Comparison of ENCODE assay signal across 9 cellular contexts in the genomic region with DNA sequence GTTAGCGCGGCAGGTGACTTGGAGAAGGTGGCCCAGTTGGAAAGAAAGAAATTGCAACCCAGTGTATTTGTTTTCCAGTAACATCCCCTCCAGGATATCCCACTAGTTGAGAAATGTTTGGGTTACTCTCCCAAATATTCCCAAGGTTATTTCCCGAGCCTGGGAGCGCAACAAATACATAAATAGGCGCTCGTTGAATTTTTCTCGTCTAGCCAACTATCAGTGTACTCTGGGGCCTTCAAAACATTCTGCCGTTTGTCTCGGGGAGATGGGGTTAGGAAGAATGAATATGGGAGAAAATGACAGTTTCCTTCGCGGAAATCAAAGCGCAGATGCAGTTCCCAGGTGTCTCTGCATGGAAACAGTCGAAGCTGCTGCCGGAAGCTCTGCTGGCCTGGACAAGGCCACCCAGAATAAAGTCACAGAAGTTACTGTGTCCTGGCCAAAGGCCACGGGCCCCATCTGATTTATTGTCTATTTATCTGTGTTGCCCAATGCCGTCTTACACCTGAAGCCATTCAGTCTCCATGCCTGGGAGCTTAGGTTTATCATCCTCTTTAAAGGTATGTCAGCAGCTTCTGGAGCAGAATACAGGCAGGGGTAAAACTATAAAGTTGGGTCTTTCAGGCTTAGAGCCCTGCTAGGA. TPM values are rescaled to one million over a fixed set of nuclear protein-coding genes. Genes with fewer than 3 reads are reported as not detected.
DNase-seq lines count a peak whose midpoint lies in the region; ATAC-seq and TF ChIP-seq lines count a peak whose summit lies in the region.
"Had no signal": no experiment of that assay in that cellular context is flagged by ENCODE, and none has a peak within 500 bp of the region (broad histone marks: within the 10 kb centered on the region; RNA-seq: fewer than 3 reads in every experiment).

No MANE protein-coding gene starts in this region.

- no peaks in the 10 kb centered on the region for H3K9me3 Mint-ChIP-seq in activated CD4-positive, alpha-beta T cell treated with anti-CD3 and anti-CD28 coated beads, Interleukin-2, amount 10 ng/mL, durations not matched to agents 7 days and 5 days

- POLR2A ChIA-PET in activated CD4-positive, alpha-beta T cell treated with anti-CD3 and anti-CD28 coated beads, Interleukin-2, amount 10 ng/mL, durations not matched to agents 7 days and 5 days (lab: Charles Lee), result no interaction called here

- no peak for DNase-seq in activated CD4-positive, alpha-beta T cell treated with anti-CD3 and anti-CD28 coated beads, Interleukin-2, amount 10 ng/mL, durations not matched to agents 7 days and 5 days
- no peak for DNase-seq in activated CD4-positive, alpha-beta T cell treated with anti-CD3 and anti-CD28 coated beads, Interleukin-2, amount 50 U/mL, for 1 hour
- DNase-seq in astrocyte of the cerebellum (ENCODE audit: low read depth), result no peak
- DNase-seq in left lobe of liver (ENCODE audit: low spot score), result peak; percentile 76
- peak; percentile 20 for DNase-seq in superior temporal gyrus (ENCODE audit: extremely low spot score)
- DNase-seq: activated CD4-positive, alpha-beta T cell treated with anti-CD3 and anti-CD28 coated beads for 4 hours had no signal

- CTCF ChIA-PET in activated CD4-positive, alpha-beta T cell treated with anti-CD3 and anti-CD28 coated beads, Interleukin-2, amount 10 ng/mL, durations not matched to agents 7 days and 5 days (lab: Charles Lee), result no interaction called here

- in situ Hi-C loops in astrocyte of the cerebellum (cut with HindIII; ENCODE audit: low sequenced_read_pairs), result no loop called here

- peaks cover 24% of the 10 kb centered on the region for H3K27me3 Mint-ChIP-seq in activated CD4-positive, alpha-beta T cell treated with anti-CD3 and anti-CD28 coated beads, Interleukin-2, amount 10 ng/mL, durations not matched to agents 7 days and 5 days

- peak; percentile 37 for ATAC-seq in left lobe of liver
- ATAC-seq in HG02571 (IDR thresholded peaks at IDR 0.05; ENCODE audit: unreplicated experiment), result no peak
- ATAC-seq in HG03025 (IDR thresholded peaks at IDR 0.05; ENCODE audit: low FRiP score, unreplicated experiment), result no peak
- no peak for ATAC-seq in GM18519 (IDR thresholded peaks at IDR 0.05; ENCODE audit: low FRiP score, unreplicated experiment)

- no peak overlapping the region for H3K27ac Mint-ChIP-seq in activated CD4-positive, alpha-beta T cell treated with anti-CD3 and anti-CD28 coated beads, Interleukin-2, amount 10 ng/mL, durations not matched to agents 7 days and 5 days

- H3K4me3 ChIP-seq in astrocyte of the cerebellum (ENCODE audit: low read depth, low read length), result peak overlapping the region; percentile 50

- H3K36me3 Mint-ChIP-seq in activated CD4-positive, alpha-beta T cell treated with anti-CD3 and anti-CD28 coated beads, Interleukin-2, amount 10 ng/mL, durations not matched to agents 7 days and 5 days (ENCODE audit: low read depth), result no peaks in the 10 kb centered on the region

- no peak for TF ChIP-seq CTCF in astrocyte of the cerebellum (IDR thresholded peaks at IDR 0.05; ENCODE audit: low read depth, low read length, missing control alignments)

- peak overlapping the region; percentile 38 for H3K4me3 Mint-ChIP-seq in activated CD4-positive, alpha-beta T cell treated with anti-CD3 and anti-CD28 coated beads, Interleukin-2, amount 10 ng/mL, durations not matched to agents 7 days and 5 days

- peaks cover 4% of the 10 kb centered on the region for H3K4me1 Mint-ChIP-seq in activated CD4-positive, alpha-beta T cell treated with anti-CD3 and anti-CD28 coated beads, Interleukin-2, amount 10 ng/mL, durations not matched to agents 7 days and 5 days

RNA-seq across cellular contexts. Expression of gene C1orf115, which starts 1.0 kb away (rescaled TPM):
- total RNA-seq in activated CD4-positive, alpha-beta T cell treated with anti-CD3 and anti-CD28 coated beads, Interleukin-2, amount 10 ng/mL, durations not matched to agents 7 days and 5 days, result under 1 TPM; 0.73 to 0.79 TPM
- total RNA-seq in left lobe of liver, result 49.9 TPM

RNA-seq across cellular contexts. Expression of gene MTARC2, which starts 57.0 kb away (rescaled TPM):
- total RNA-seq in activated CD4-positive, alpha-beta T cell treated with anti-CD3 and anti-CD28 coated beads, Interleukin-2, amount 10 ng/mL, durations not matched to agents 7 days and 5 days, result not detected
- total RNA-seq in left lobe of liver, result 129 TPM

Comparison
In these comparisons a context has a peak if more than half of its experiments do, and no peak if none do; other contexts are left out.
1. DNase-seq: peak in left lobe of liver (single experiment) and superior temporal gyrus (single experiment); none in activated CD4-positive, alpha-beta T cell treated with anti-CD3 and anti-CD28 coated beads, Interleukin-2, amount 10 ng/mL, durations not matched to agents 7 days and 5 days (single experiment), activated CD4-positive, alpha-beta T cell treated with anti-CD3 and anti-CD28 coated beads, Interleukin-2, amount 50 U/mL, for 1 hour (single experiment) and astrocyte of the cerebellum (single experiment).
2. RNA of gene C1orf115, which starts 1.0 kb away (total RNA-seq): 49.9 TPM in left lobe of liver (single experiment); 0.73 to 0.79 TPM in activated CD4-positive, alpha-beta T cell treated with anti-CD3 and anti-CD28 coated beads, Interleukin-2, amount 10 ng/mL, durations not matched to agents 7 days and 5 days; every median in the first group is over 10 times any median in the second.
3. RNA of gene MTARC2, which starts 57.0 kb away (total RNA-seq): 129 TPM in left lobe of liver (single experiment); not detected in activated CD4-positive, alpha-beta T cell treated with anti-CD3 and anti-CD28 coated beads, Interleukin-2, amount 10 ng/mL, durations not matched to agents 7 days and 5 days; every median in the first group is over 100 times any median in the second.